Comparison of ENCODE assay signal across 7 cellular contexts in the genomic region with DNA sequence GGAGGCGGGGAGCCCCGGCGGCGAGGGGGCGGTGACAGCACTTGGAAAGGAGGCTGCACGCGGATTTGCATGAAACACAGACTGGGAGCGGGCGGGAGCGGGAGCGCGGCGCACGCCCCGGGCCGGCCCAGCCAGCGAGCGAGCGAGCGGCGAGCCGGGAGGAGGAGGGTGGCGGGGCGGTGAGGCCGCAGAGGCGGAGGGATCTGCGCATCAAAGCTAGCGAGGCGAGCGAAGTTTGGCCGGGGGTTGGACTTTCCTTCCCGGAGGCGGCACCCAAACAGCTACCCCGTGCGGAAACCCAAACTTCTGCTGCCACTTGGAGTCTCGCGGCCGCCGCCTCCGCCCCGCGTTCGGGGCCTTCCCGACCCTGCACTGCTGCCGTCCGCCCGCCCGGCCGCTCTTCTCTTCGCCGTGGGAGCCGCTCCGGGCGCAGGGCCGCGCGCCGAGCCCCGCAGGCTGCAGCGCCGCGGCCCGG.
DNase-seq lines count a peak whose midpoint lies in the region; ATAC-seq lines count a peak whose summit lies in the region.

A gene (plus strand): TSS at position 72 of the 475 bp plus-strand sequence. CDS start 553 bp downstream, outside the sequence.

- H3K27ac ChIP-seq in effector memory CD4-positive, alpha-beta T cell (ENCODE audit: insufficient read depth, low read length, poor library complexity, severe bottlenecking), result peak within 1 kb of the TSS; percentile 81

- DNase-seq in NCI-H510A treated with DMSO at 0.1 percent for 48 hours (lab: John Stamatoyannopoulos, UW) (peak; percentile 45), medulla oblongata (ENCODE audit: extremely low spot score) (peak; percentile 84)
- DNase-seq in activated CD8-positive, alpha-beta memory T cell treated with anti-CD3 and anti-CD28 coated beads for 24 hours, result peak; percentile 89
- DNase-seq in effector memory CD4-positive, alpha-beta T cell, result peak; percentile 71 to 73 (median 72)
- DNase-seq in stimulated activated CD4-positive, alpha-beta T cell treated with anti-CD3 and anti-CD28 coated beads, TNF-alpha, amount 100 ng/mL, for 48 hours (ENCODE audit: low read depth in 3 of 3), result peak in 2 of 3 donors; percentile 41 to 52

- H3K4me1 ChIP-seq in effector memory CD4-positive, alpha-beta T cell (ENCODE audit: control insufficient read depth, insufficient read depth, low read length, poor library complexity, severe bottlenecking), result peaks cover 34% of the 10 kb centered on the region

- H3K27me3 ChIP-seq in effector memory CD4-positive, alpha-beta T cell (replicated peaks; ENCODE audit: control insufficient read depth, insufficient read depth, low read length, poor library complexity, severe bottlenecking), result no peaks in the 10 kb centered on the region

- ATAC-seq in GM18498 (IDR thresholded peaks at IDR 0.05; ENCODE audit: unreplicated experiment) (peak; percentile 62), HG02840 (IDR thresholded peaks at IDR 0.05; ENCODE audit: low FRiP score, unreplicated experiment) (peak; percentile 60)

- peaks cover 1% of the 10 kb centered on the region for H3K36me3 ChIP-seq in effector memory CD4-positive, alpha-beta T cell (ENCODE audit: control insufficient read depth, insufficient read depth, low read length)

- H3K9me3 ChIP-seq in effector memory CD4-positive, alpha-beta T cell (ENCODE audit: control insufficient read depth, low read length), result no peaks in the 10 kb centered on the region

- H3K4me3 ChIP-seq in effector memory CD4-positive, alpha-beta T cell (ENCODE audit: insufficient read depth, low read depth, low read length, poor library complexity, severe bottlenecking), result peak within 1 kb of the TSS; percentile 95

Comparison
In these comparisons a context has a peak if more than half of its experiments do, and no peak if none do; other contexts are left out.
1. Peak in every context shown above with its lines: DNase-seq, ATAC-seq, H3K4me3 ChIP-seq and H3K27ac ChIP-seq.